Comparison of ENCODE assay signal across 20 cellular contexts in genomic region chr7:99531354-99531765, GRCh38. TPM values are rescaled to one million over a fixed set of nuclear protein-coding genes. Genes with fewer than 3 reads are reported as not detected.
DNase-seq lines count a peak whose midpoint lies in the region; ATAC-seq, FAIRE-seq and TF ChIP-seq lines count a peak whose summit lies in the region.
"Had no signal": no experiment of that assay in that cellular context is flagged by ENCODE, and none has a peak within 500 bp of the region (broad histone marks: within the 10 kb centered on the region; RNA-seq: fewer than 3 reads in every experiment).

No MANE protein-coding gene starts in this region.

- H4K20me1 ChIP-seq in GM12878 (ENCODE audit: control insufficient read depth, insufficient read depth): no peaks in the 10 kb centered on the region

- DNase-seq in A549 (ENCODE audit: low read depth in 1 of 2, low spot score in 1 of 2): peak in 1 of 2 experiments; percentile 55
- no peak for DNase-seq in GM12878 (ENCODE audit: low read depth, low spot score)
- no peak for DNase-seq in NOMO-1 (lab: John Stamatoyannopoulos, UW; ENCODE audit: unreplicated experiment in 2 of 2)
- DNase-seq in cerebellum (ENCODE audit: low spot score): no peak
- DNase-seq in activated T-cell treated with anti-CD3 and anti-CD28 coated beads, Interleukin-2, amount 50 U/mL, for 24 hours: no peak
- DNase-seq: activated CD4-positive, alpha-beta T cell treated with anti-CD3 and anti-CD28 coated beads for 48 hours; activated gamma-delta T cell; amygdala; effector memory CD4-positive, alpha-beta T cell; foreskin keratinocyte; midbrain; NCI-H1092 treated with DMSO at 0.1 percent for 48 hours; NCI-H524 treated with DMSO at 0.1 percent for 48 hours; retina had no signal

- TF ChIP-seq POLR2A in A549 (IDR thresholded peaks at IDR 0.05; ENCODE audit: low read length) (no peak), GM12878 (IDR thresholded peaks at IDR 0.05; ENCODE audit: low read depth, low read length) (no peak)

- H3K4me3 ChIP-seq in A549 (no peak overlapping the region; the same call in 2 of the 3 replicates), HEK293 (ENCODE audit: low read depth, low read length) (no peak overlapping the region), GM12878 (no peak overlapping the region), iPS-18c (ENCODE audit: insufficient read depth, low read depth, low read length) (peak overlapping the region; percentile 21; the same call in 1 of the 2 replicates)
- H3K4me3 ChIP-seq: suprapubic skin had no signal

- no peak overlapping the region for H3K9ac ChIP-seq in GM12878 (ENCODE audit: control insufficient read depth, insufficient read depth, low read length)

- no TSS peak for BruUV-seq in GM12878 (replicated peaks; lab: Mats Ljungman, UMichigan)

- H3K36me3 Mint-ChIP-seq in activated T-cell treated with anti-CD3 and anti-CD28 coated beads, Interleukin-2, amount 50 U/mL, for 24 hours (ENCODE audit: low read depth): peaks cover 76% of the 10 kb centered on the region

- no peak for ATAC-seq in A549
- no peak for ATAC-seq in GM12878
- no peak for ATAC-seq in GM18907 (IDR thresholded peaks at IDR 0.05; ENCODE audit: unreplicated experiment)
- ATAC-seq: foreskin keratinocyte had no signal

- H3K4me3 Mint-ChIP-seq in activated T-cell treated with anti-CD3 and anti-CD28 coated beads, Interleukin-2, amount 50 U/mL, for 24 hours: no peak overlapping the region
- H3K4me3 Mint-ChIP-seq: CD14-positive monocyte; central memory CD8-positive, alpha-beta T cell had no signal

- RAD21 ChIA-PET in GM12878 (lab: Charles Lee; ENCODE audit: unreplicated experiment): no interaction called here

- H3K36me3 ChIP-seq in HEK293 (ENCODE audit: control insufficient read depth in 2 of 2, insufficient read depth in 1 of 2, low read length in 2 of 2): peaks cover 4 to 63% of the 10 kb centered on the region in 2 experiments; a peak in 2 of 3 replicates
- peaks cover 6 to 25% of the 10 kb centered on the region in 2 experiments for H3K36me3 ChIP-seq in GM12878 (ENCODE audit: control insufficient read depth in 2 of 2, insufficient read depth in 2 of 2, low read length in 1 of 2)

- no peak for TF ChIP-seq RAD21 in A549 (conservative IDR thresholded peaks at IDR 0.05 in 1 of 2, IDR thresholded peaks at IDR 0.05 in 1 of 2)
- no peak for TF ChIP-seq RAD21 in GM12878 (IDR thresholded peaks at IDR 0.05; ENCODE audit: insufficient read depth, low read depth, low read length)

- no peak overlapping the region for H2AFZ ChIP-seq in GM12878 (ENCODE audit: control insufficient read depth, low read depth, low read length)

- CTCF ChIA-PET in A549 (lab: Yijun Ruan, JAX) (interaction anchor here (0.7 kb wide), 1 partner anchor 9 kb away, joined by 3 read pairs; no protein-coding TSS in a partner anchor), HEK293 (lab: Yijun Ruan, JAX) (interaction anchor here (0.6 kb wide), 1 partner anchor 1479 kb away, joined by 3 read pairs; no protein-coding TSS in a partner anchor), GM12878 (lab: Yijun Ruan, JAX) (interaction anchor here (1.0 kb wide), 1 partner anchor 49 kb away, joined by 3 read pairs; no protein-coding TSS in a partner anchor)

- TF ChIP-seq CTCF in A549 (IDR thresholded peaks at IDR 0.05): no peak
- no peak for TF ChIP-seq CTCF in HEK293 (tag by site-specific recombination; IDR thresholded peaks at IDR 0.05)
- no peak for TF ChIP-seq CTCF in GM12878 (IDR thresholded peaks at IDR 0.05 in 2 of 3, conservative IDR thresholded peaks at IDR 0.05 in 1 of 3; ENCODE audit: control insufficient read depth in 2 of 3, extremely low read depth in 1 of 3, insufficient read depth in 1 of 3, low read depth in 3 of 3, low read length in 3 of 3)

- H3K9me3 Mint-ChIP-seq in activated T-cell treated with anti-CD3 and anti-CD28 coated beads, Interleukin-2, amount 50 U/mL, for 24 hours: peaks cover 46% of the 10 kb centered on the region

- TF ChIP-seq EP300 in A549 (IDR thresholded peaks at IDR 0.05) (no peak), GM12878 (IDR thresholded peaks at IDR 0.05; ENCODE audit: borderline replicate concordance in 1 of 2, control insufficient read depth in 1 of 2, low read depth in 2 of 2, low read length in 2 of 2) (no peak)

- in situ Hi-C loops in GM12878 (cut with MboI): no loop called here

- intact Hi-C loops in GM12878 (cut with micrococcal nuclease; ENCODE audit: unreplicated experiment): no loop called here

- POLR2A ChIA-PET in A549 (lab: Yijun Ruan, JAX) (interaction anchor here (1.4 kb wide), 1 partner anchor 27 kb away, joined by 4 read pairs; the partner anchor contains the start of gene ZNF655), HEK293 (lab: Yijun Ruan, JAX) (no interaction called here), GM12878 (lab: Charles Lee) (interaction anchor here (0.5 kb wide), 1 partner anchor 18 kb away, joined by 3 read pairs; no protein-coding TSS in a partner anchor)

- H3K27me3 Mint-ChIP-seq in activated T-cell treated with anti-CD3 and anti-CD28 coated beads, Interleukin-2, amount 50 U/mL, for 24 hours: no peaks in the 10 kb centered on the region
- H3K27me3 Mint-ChIP-seq: central memory CD8-positive, alpha-beta T cell had no signal

- FAIRE-seq in A549 (lab: Jason Lieb, UNC) (no peak), GM12878 (lab: Jason Lieb, UNC) (no peak)

- H3K27me3 ChIP-seq in GM12878 (replicated peaks in 1 of 2; ENCODE audit: control insufficient read depth in 2 of 2, insufficient read depth in 2 of 2, low read length in 1 of 2): no peaks in the 10 kb centered on the region
- H3K27me3 ChIP-seq: foreskin keratinocyte, suprapubic skin had no signal

- peaks cover 95% of the 10 kb centered on the region for H3K9me3 ChIP-seq in A549
- H3K9me3 ChIP-seq in HEK293 (ENCODE audit: control insufficient read depth, insufficient read depth, low read depth, low read length): no peaks in the 10 kb centered on the region
- peaks cover 41% of the 10 kb centered on the region for H3K9me3 ChIP-seq in GM12878 (replicated peaks; ENCODE audit: control insufficient read depth, insufficient read depth, low read length)
- peaks cover 32% of the 10 kb centered on the region for H3K9me3 ChIP-seq in iPS-18c (ENCODE audit: control insufficient read depth, insufficient read depth, low read length)

- H3K27ac ChIP-seq in A549 (no peak overlapping the region), HEK293 (ENCODE audit: extremely low read depth, low read depth, low read length) (no peak overlapping the region), GM12878 (ENCODE audit: control insufficient read depth, insufficient read depth) (no peak overlapping the region)
- H3K27ac ChIP-seq: foreskin keratinocyte, suprapubic skin had no signal

- 93% methylated on average over 12 of the region's 12 CpGs for WGBS in A549 (ENCODE audit: missing lambda C conversion rate)
- WGBS in GM12878 (ENCODE audit: insufficient coverage, insufficient replicate concordance, low lambda C conversion rate, missing lambda C conversion rate): 95% methylated on average over 12 of the region's 12 CpGs

- no peak overlapping the region for H3K4me2 ChIP-seq in A549
- no peak overlapping the region for H3K4me2 ChIP-seq in GM12878 (ENCODE audit: control insufficient read depth, insufficient read depth)

- H3K4me1 Mint-ChIP-seq in activated T-cell treated with anti-CD3 and anti-CD28 coated beads, Interleukin-2, amount 50 U/mL, for 24 hours (ENCODE audit: low read depth): peaks cover 2% of the 10 kb centered on the region
- H3K4me1 Mint-ChIP-seq: CD14-positive monocyte; central memory CD8-positive, alpha-beta T cell had no signal

- SMC1A ChIA-PET in GM12878 (lab: Charles Lee; ENCODE audit: uncharacterized antibody, unreplicated experiment): no interaction called here

- H3K27ac Mint-ChIP-seq in activated T-cell treated with anti-CD3 and anti-CD28 coated beads, Interleukin-2, amount 50 U/mL, for 24 hours: no peak overlapping the region
- H3K27ac Mint-ChIP-seq: CD14-positive monocyte had no signal

- no peaks in the 10 kb centered on the region for H3K79me2 ChIP-seq in GM12878 (ENCODE audit: control insufficient read depth, insufficient read depth, low read length)

- no peaks in the 10 kb centered on the region for H3K4me1 ChIP-seq in A549
- H3K4me1 ChIP-seq in HEK293 (ENCODE audit: control insufficient read depth, insufficient read depth, low read length): no peaks in the 10 kb centered on the region
- no peaks in the 10 kb centered on the region for H3K4me1 ChIP-seq in GM12878 (ENCODE audit: control insufficient read depth, insufficient read depth, low read length)
- H3K4me1 ChIP-seq: foreskin keratinocyte, suprapubic skin had no signal

RNA-seq across cellular contexts. Expression of gene FAM200A, which starts 20.6 kb away (rescaled TPM):
- polyA plus RNA-seq in A549 (2011; rRNA removed): 7.5 and 9.8 TPM in 2 replicates
- polyA plus RNA-seq in A549 (2012; cell fraction: cytosol; rRNA removed): 2.5 and 2.6 TPM in 2 replicates
- 0.93 and 1.0 TPM in 2 replicates for polyA plus RNA-seq in A549 (2012; cell fraction: nucleus; rRNA removed)
- polyA plus RNA-seq in A549 (2017; fragmentation: RNase III; extraction: RNeasy Plus Mini Kit Qiagen cat#74134 plus additional on column Dnase treatment): 5.3 to 6.1 TPM (median 5.9 TPM) in 3 replicates
- polyA minus RNA-seq in A549 (2011; rRNA and poly(A)+ RNA removed): 2.9 and 3.0 TPM in 2 replicates
- 14.0 and 14.3 TPM in 2 replicates for total RNA-seq in GM12878 (2013; cell fraction: nucleolus; rRNA removed)
- 5.6 and 7.6 TPM in 2 replicates for total RNA-seq in GM12878 (2014; rRNA removed)
- total RNA-seq in GM12878 (2014; rRNA removed; fragmentation: Illumina TruSeq; extraction: Trizol): 7.6 and 8.0 TPM in 2 replicates
- total RNA-seq in GM12878 (2021): 4.0 and 4.1 TPM in 2 replicates
- 1.8 TPM for polyA plus RNA-seq in GM12878 (2011; ENCODE audit: low read depth)
- 7.6 and 11.4 TPM in 2 replicates for polyA plus RNA-seq in GM12878 (2011; rRNA removed)
- polyA plus RNA-seq in GM12878 (2011; cell fraction: cytosol; rRNA removed): 3.9 and 4.2 TPM in 2 replicates
- 2.1 and 2.4 TPM in 2 replicates for polyA plus RNA-seq in GM12878 (2011; cell fraction: nucleus; rRNA removed)
- 2.3 and 4.2 TPM in 2 replicates for polyA plus RNA-seq in GM12878 (2012)
- 7.4 and 9.6 TPM in 2 replicates for polyA plus RNA-seq in GM12878 (2014; fragmentation: Illumina TruSeq; extraction: Trizol)
- 1 to 10 TPM; 2.7 to 3.1 TPM for polyA plus RNA-seq in GM12878 (2014; fragmentation: Nextera tagmentation; extraction: Ambion mirVana)
- 4.8 and 6.4 TPM in 2 replicates for polyA plus RNA-seq in GM12878 (2014; rRNA removed)
- polyA plus RNA-seq in GM12878 (2016; fragmentation: Nextera tagmentation; extraction: Ambion mirVana): 1 to 10 TPM; 6.6 to 9.0 TPM
- 2.7 and 3.1 TPM in 2 replicates for polyA minus RNA-seq in GM12878 (2011; rRNA and poly(A)+ RNA removed)
- polyA minus RNA-seq in GM12878 (2011; cell fraction: cytosol; rRNA and poly(A)+ RNA removed): 2.5 TPM in 2 replicates
- polyA minus RNA-seq in GM12878 (2011; cell fraction: nucleus; rRNA and poly(A)+ RNA removed): 3.7 and 5.5 TPM in 2 replicates
- 14.3 TPM for total RNA-seq in cerebellum

RNA-seq across cellular contexts. Expression of gene ZKSCAN5, which starts 26.9 kb away (rescaled TPM):
- polyA plus RNA-seq in A549 (2011; rRNA removed) (14.1 and 15.7 TPM in 2 replicates), A549 (2017; fragmentation: RNase III; extraction: RNeasy Plus Mini Kit Qiagen cat#74134 plus additional on column Dnase treatment) (7.2 to 8.3 TPM (median 8.2 TPM) in 3 replicates), GM12878 (2011; rRNA removed) (9.5 and 11.4 TPM in 2 replicates), GM12878 (2014; fragmentation: Illumina TruSeq; extraction: Trizol) (7.9 and 8.6 TPM in 2 replicates), GM12878 (2014; fragmentation: Nextera tagmentation; extraction: Ambion mirVana) (1 to 10 TPM; 2.5 to 2.7 TPM), GM12878 (2014; rRNA removed) (5.6 and 6.3 TPM in 2 replicates), GM12878 (2016; fragmentation: Nextera tagmentation; extraction: Ambion mirVana) (1 to 10 TPM; 7.6 to 7.7 TPM)
- 3.4 and 3.6 TPM in 2 replicates for polyA plus RNA-seq in A549 (2012; cell fraction: cytosol; rRNA removed)
- polyA plus RNA-seq in A549 (2012; cell fraction: nucleus; rRNA removed): 2.7 and 3.2 TPM in 2 replicates
- polyA minus RNA-seq in A549 (2011; rRNA and poly(A)+ RNA removed): 16.5 and 20.3 TPM in 2 replicates
- total RNA-seq in GM12878 (2013; cell fraction: nucleolus; rRNA removed): 24.0 and 24.9 TPM in 2 replicates
- total RNA-seq in GM12878 (2014; rRNA removed) (9.0 TPM in 2 replicates), GM12878 (2014; rRNA removed; fragmentation: Illumina TruSeq; extraction: Trizol) (10.0 and 10.1 TPM in 2 replicates), GM12878 (2021) (7.5 and 7.7 TPM in 2 replicates), cerebellum (16.7 TPM)
- polyA plus RNA-seq in GM12878 (2011; ENCODE audit: low read depth): 3.7 TPM
- 6.3 and 7.1 TPM in 2 replicates for polyA plus RNA-seq in GM12878 (2011; cell fraction: cytosol; rRNA removed)
- 10.7 and 11.3 TPM in 2 replicates for polyA plus RNA-seq in GM12878 (2011; cell fraction: nucleus; rRNA removed)
- polyA plus RNA-seq in GM12878 (2012): 4.6 and 5.4 TPM in 2 replicates
- polyA minus RNA-seq in GM12878 (2011; rRNA and poly(A)+ RNA removed): 16.4 and 18.0 TPM in 2 replicates
- polyA minus RNA-seq in GM12878 (2011; cell fraction: cytosol; rRNA and poly(A)+ RNA removed): 4.7 and 7.2 TPM in 2 replicates
- polyA minus RNA-seq in GM12878 (2011; cell fraction: nucleus; rRNA and poly(A)+ RNA removed): 6.9 and 10.8 TPM in 2 replicates

RNA-seq across cellular contexts. Expression of gene ZNF655, which starts 27.1 kb away (rescaled TPM):
- polyA plus RNA-seq in A549 (2011; rRNA removed): 78.4 and 85.1 TPM in 2 replicates
- 54.4 and 57.0 TPM in 2 replicates for polyA plus RNA-seq in A549 (2012; cell fraction: cytosol; rRNA removed)
- 101 and 109 TPM in 2 replicates for polyA plus RNA-seq in A549 (2012; cell fraction: nucleus; rRNA removed)
- polyA plus RNA-seq in A549 (2017; fragmentation: RNase III; extraction: RNeasy Plus Mini Kit Qiagen cat#74134 plus additional on column Dnase treatment): 56.1 to 67.8 TPM (median 56.5 TPM) in 3 replicates
- polyA minus RNA-seq in A549 (2011; rRNA and poly(A)+ RNA removed): 61.0 and 62.3 TPM in 2 replicates
- 323 and 325 TPM in 2 replicates for total RNA-seq in GM12878 (2013; cell fraction: nucleolus; rRNA removed)
- 54.3 and 57.2 TPM in 2 replicates for total RNA-seq in GM12878 (2014; rRNA removed)
- total RNA-seq in GM12878 (2014; rRNA removed; fragmentation: Illumina TruSeq; extraction: Trizol): 52.9 and 54.2 TPM in 2 replicates
- 43.7 and 43.8 TPM in 2 replicates for total RNA-seq in GM12878 (2021)
- 24.4 TPM for polyA plus RNA-seq in GM12878 (2011; ENCODE audit: low read depth)
- polyA plus RNA-seq in GM12878 (2011; rRNA removed): 107 and 133 TPM in 2 replicates
- polyA plus RNA-seq in GM12878 (2011; cell fraction: cytosol; rRNA removed): 71.5 and 86.9 TPM in 2 replicates
- polyA plus RNA-seq in GM12878 (2011; cell fraction: nucleus; rRNA removed): 173 and 184 TPM in 2 replicates
- polyA plus RNA-seq in GM12878 (2012): 34.9 and 40.6 TPM in 2 replicates
- 61.2 and 80.1 TPM in 2 replicates for polyA plus RNA-seq in GM12878 (2014; fragmentation: Illumina TruSeq; extraction: Trizol)
- 10 to 100 TPM; 14.5 to 21.4 TPM for polyA plus RNA-seq in GM12878 (2014; fragmentation: Nextera tagmentation; extraction: Ambion mirVana)
- polyA plus RNA-seq in GM12878 (2014; rRNA removed): 75.1 and 76.0 TPM in 2 replicates
- polyA plus RNA-seq in GM12878 (2016; fragmentation: Nextera tagmentation; extraction: Ambion mirVana): 10 to 100 TPM; 52.1 to 52.7 TPM
- polyA minus RNA-seq in GM12878 (2011; rRNA and poly(A)+ RNA removed): 76.9 and 90.5 TPM in 2 replicates
- polyA minus RNA-seq in GM12878 (2011; cell fraction: cytosol; rRNA and poly(A)+ RNA removed): 22.1 and 28.3 TPM in 2 replicates
- 73.3 and 96.1 TPM in 2 replicates for polyA minus RNA-seq in GM12878 (2011; cell fraction: nucleus; rRNA and poly(A)+ RNA removed)
- total RNA-seq in cerebellum: 127 TPM

RNA-seq across cellular contexts. Expression of gene ZNF394, which starts 31.3 kb away (rescaled TPM):
- polyA plus RNA-seq in A549 (2011; rRNA removed): 12.8 and 13.9 TPM in 2 replicates
- 12.0 and 13.6 TPM in 2 replicates for polyA plus RNA-seq in A549 (2012; cell fraction: cytosol; rRNA removed)
- 11.2 and 13.1 TPM in 2 replicates for polyA plus RNA-seq in A549 (2012; cell fraction: nucleus; rRNA removed)
- polyA plus RNA-seq in A549 (2017; fragmentation: RNase III; extraction: RNeasy Plus Mini Kit Qiagen cat#74134 plus additional on column Dnase treatment): 12.2 to 14.9 TPM (median 13.6 TPM) in 3 replicates
- 16.9 and 20.7 TPM in 2 replicates for polyA minus RNA-seq in A549 (2011; rRNA and poly(A)+ RNA removed)
- 140 and 151 TPM in 2 replicates for total RNA-seq in GM12878 (2013; cell fraction: nucleolus; rRNA removed)
- total RNA-seq in GM12878 (2014; rRNA removed): 25.8 and 28.4 TPM in 2 replicates
- total RNA-seq in GM12878 (2014; rRNA removed; fragmentation: Illumina TruSeq; extraction: Trizol): 24.9 and 26.3 TPM in 2 replicates
- 22.9 TPM in 2 replicates for total RNA-seq in GM12878 (2021)
- polyA plus RNA-seq in GM12878 (2011; ENCODE audit: low read depth): 20.0 TPM
- 22.5 and 23.4 TPM in 2 replicates for polyA plus RNA-seq in GM12878 (2011; rRNA removed)
- polyA plus RNA-seq in GM12878 (2011; cell fraction: cytosol; rRNA removed): 20.2 and 21.2 TPM in 2 replicates
- polyA plus RNA-seq in GM12878 (2011; cell fraction: nucleus; rRNA removed): 16.2 and 17.1 TPM in 2 replicates
- 21.9 and 29.4 TPM in 2 replicates for polyA plus RNA-seq in GM12878 (2012)
- polyA plus RNA-seq in GM12878 (2014; fragmentation: Illumina TruSeq; extraction: Trizol): 21.4 and 22.0 TPM in 2 replicates
- 1 to 10 TPM; 2.5 to 5.3 TPM for polyA plus RNA-seq in GM12878 (2014; fragmentation: Nextera tagmentation; extraction: Ambion mirVana)
- 15.4 and 18.1 TPM in 2 replicates for polyA plus RNA-seq in GM12878 (2014; rRNA removed)
- 10 to 100 TPM; 23.8 to 26.8 TPM for polyA plus RNA-seq in GM12878 (2016; fragmentation: Nextera tagmentation; extraction: Ambion mirVana)
- polyA minus RNA-seq in GM12878 (2011; rRNA and poly(A)+ RNA removed): 29.6 and 32.4 TPM in 2 replicates
- polyA minus RNA-seq in GM12878 (2011; cell fraction: cytosol; rRNA and poly(A)+ RNA removed): 9.9 and 12.8 TPM in 2 replicates
- polyA minus RNA-seq in GM12878 (2011; cell fraction: nucleus; rRNA and poly(A)+ RNA removed): 15.6 and 26.0 TPM in 2 replicates
- 23.7 TPM for total RNA-seq in cerebellum

RNA-seq across cellular contexts. Expression of gene ZNF789, which starts 58.7 kb away (rescaled TPM):
- 11.6 and 12.6 TPM in 2 replicates for polyA plus RNA-seq in A549 (2011; rRNA removed)
- polyA plus RNA-seq in A549 (2012; cell fraction: cytosol; rRNA removed): 8.8 and 10.4 TPM in 2 replicates
- 9.0 and 15.6 TPM in 2 replicates for polyA plus RNA-seq in A549 (2012; cell fraction: nucleus; rRNA removed)
- 7.5 to 8.8 TPM (median 7.7 TPM) in 3 replicates for polyA plus RNA-seq in A549 (2017; fragmentation: RNase III; extraction: RNeasy Plus Mini Kit Qiagen cat#74134 plus additional on column Dnase treatment)
- 4.4 and 5.9 TPM in 2 replicates for polyA minus RNA-seq in A549 (2011; rRNA and poly(A)+ RNA removed)
- 59.3 and 60.0 TPM in 2 replicates for total RNA-seq in GM12878 (2013; cell fraction: nucleolus; rRNA removed)
- total RNA-seq in GM12878 (2014; rRNA removed): 22.7 and 27.5 TPM in 2 replicates
- 22.4 and 25.0 TPM in 2 replicates for total RNA-seq in GM12878 (2014; rRNA removed; fragmentation: Illumina TruSeq; extraction: Trizol)
- 17.2 and 19.9 TPM in 2 replicates for total RNA-seq in GM12878 (2021)
- polyA plus RNA-seq in GM12878 (2011; ENCODE audit: low read depth): 14.6 TPM
- polyA plus RNA-seq in GM12878 (2011; rRNA removed): 44.6 and 53.1 TPM in 2 replicates
- 23.4 and 24.4 TPM in 2 replicates for polyA plus RNA-seq in GM12878 (2011; cell fraction: cytosol; rRNA removed)
- polyA plus RNA-seq in GM12878 (2011; cell fraction: nucleus; rRNA removed): 37.6 and 46.0 TPM in 2 replicates
- 17.3 and 20.1 TPM in 2 replicates for polyA plus RNA-seq in GM12878 (2012)
- 30.1 and 37.0 TPM in 2 replicates for polyA plus RNA-seq in GM12878 (2014; fragmentation: Illumina TruSeq; extraction: Trizol)
- 1 to 10 TPM; 5.6 to 6.0 TPM for polyA plus RNA-seq in GM12878 (2014; fragmentation: Nextera tagmentation; extraction: Ambion mirVana)
- 27.2 and 32.2 TPM in 2 replicates for polyA plus RNA-seq in GM12878 (2014; rRNA removed)
- 10 to 100 TPM; 18.4 to 19.6 TPM for polyA plus RNA-seq in GM12878 (2016; fragmentation: Nextera tagmentation; extraction: Ambion mirVana)
- 14.2 and 18.7 TPM in 2 replicates for polyA minus RNA-seq in GM12878 (2011; rRNA and poly(A)+ RNA removed)
- 2.9 and 7.6 TPM in 2 replicates for polyA minus RNA-seq in GM12878 (2011; cell fraction: cytosol; rRNA and poly(A)+ RNA removed)
- 14.0 and 29.2 TPM in 2 replicates for polyA minus RNA-seq in GM12878 (2011; cell fraction: nucleus; rRNA and poly(A)+ RNA removed)
- total RNA-seq in cerebellum: 32.8 TPM
